ENCODE assay signal across 10 cellular contexts in the genomic region with DNA sequence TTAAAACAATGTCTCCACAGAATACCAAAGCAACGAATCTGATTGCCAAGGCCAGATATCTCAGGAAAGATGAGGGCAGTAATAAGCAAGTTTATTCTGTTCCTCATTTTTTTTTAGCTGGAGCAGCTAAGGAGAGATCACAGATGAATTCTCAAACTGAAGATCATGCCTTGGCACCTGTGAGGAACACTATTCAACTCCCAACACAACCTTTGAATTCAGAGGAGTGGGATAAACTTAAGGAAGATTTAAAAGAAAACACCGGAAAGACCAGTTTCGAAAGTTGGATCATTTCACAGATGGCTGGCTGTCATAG. TPM values are rescaled to one million over a fixed set of nuclear protein-coding genes. Genes with fewer than 3 reads are reported as not detected.
A peak's percentile ranks its signal among the peaks of the same experiment; 100 is the strongest.
DNase-seq lines count a peak whose midpoint lies in the region; ATAC-seq and TF ChIP-seq lines count a peak whose summit lies in the region.
"Had no signal": no experiment of that assay in that cellular context is flagged by ENCODE, and none has a peak within 500 bp of the region (broad histone marks: within the 10 kb centered on the region; RNA-seq: fewer than 3 reads in every experiment).

No MANE protein-coding gene starts in this region.

- H3K9me3 ChIP-seq in body of pancreas (no peaks in the 10 kb centered on the region), mesodermal cell (ENCODE audit: control insufficient read depth, low read length) (no peaks in the 10 kb centered on the region)

- no peak for TF ChIP-seq CTCF in body of pancreas (IDR thresholded peaks at IDR 0.05)
- TF ChIP-seq CTCF in lower leg skin (IDR thresholded peaks at IDR 0.05) = no peak

- H3K4me3 Mint-ChIP-seq in stimulated activated naive CD8-positive, alpha-beta T cell treated with anti-CD3 and anti-CD28 coated beads, Interleukin-15, Interleukin-2, amounts not matched to agents 100 ng/mL and 50 ng/mL, for 24 hours = peak overlapping the region; percentile 96

- no peak for ATAC-seq in stimulated activated naive CD8-positive, alpha-beta T cell treated with anti-CD3 and anti-CD28 coated beads, Interleukin-15, Interleukin-2, amounts not matched to agents 100 U/mL and 50 U/mL, for 24 hours
- ATAC-seq in body of pancreas (no peak), GM18858 (IDR thresholded peaks at IDR 0.05; ENCODE audit: unreplicated experiment) (no peak)

- H3K27ac ChIP-seq in body of pancreas (peak overlapping the region in 3 of 4 donors; percentile 91 to 98 (median 97)), mesodermal cell (ENCODE audit: low read depth, low read length, severe bottlenecking) (no peak overlapping the region)

- intact Hi-C loops in body of pancreas (cut with DNase I) = no loop called here
- intact Hi-C loops in lower leg skin (cut with DNase I; ENCODE audit: low total_unique reads) = no loop called here

- H3K4me1 ChIP-seq in body of pancreas = peaks cover 25% of the 10 kb centered on the region
- H3K4me1 ChIP-seq in mesodermal cell (ENCODE audit: control insufficient read depth, insufficient read depth, low read length, poor library complexity, severe bottlenecking) = peaks cover 6% of the 10 kb centered on the region

- H3K27me3 Mint-ChIP-seq in stimulated activated naive CD8-positive, alpha-beta T cell treated with anti-CD3 and anti-CD28 coated beads, Interleukin-15, Interleukin-2, amounts not matched to agents 100 ng/mL and 50 ng/mL, for 24 hours = no peaks in the 10 kb centered on the region

- H3K27ac Mint-ChIP-seq in stimulated activated naive CD8-positive, alpha-beta T cell treated with anti-CD3 and anti-CD28 coated beads, Interleukin-15, Interleukin-2, amounts not matched to agents 100 ng/mL and 50 ng/mL, for 24 hours = peak overlapping the region; percentile 100

- H3K9me3 Mint-ChIP-seq in stimulated activated naive CD8-positive, alpha-beta T cell treated with anti-CD3 and anti-CD28 coated beads, Interleukin-15, Interleukin-2, amounts not matched to agents 100 ng/mL and 50 ng/mL, for 24 hours = no peaks in the 10 kb centered on the region

- H3K36me3 Mint-ChIP-seq in stimulated activated naive CD8-positive, alpha-beta T cell treated with anti-CD3 and anti-CD28 coated beads, Interleukin-15, Interleukin-2, amounts not matched to agents 100 ng/mL and 50 ng/mL, for 24 hours (ENCODE audit: low read depth) = peaks cover 45% of the 10 kb centered on the region

- H3K4me1 Mint-ChIP-seq in stimulated activated naive CD8-positive, alpha-beta T cell treated with anti-CD3 and anti-CD28 coated beads, Interleukin-15, Interleukin-2, amounts not matched to agents 100 ng/mL and 50 ng/mL, for 24 hours (ENCODE audit: low read depth) = peaks cover 75% of the 10 kb centered on the region

- no peak overlapping the region for H3K4me3 ChIP-seq in body of pancreas
- H3K4me3 ChIP-seq in mesodermal cell (ENCODE audit: extremely low read depth, insufficient read depth, low read length, poor library complexity, severe bottlenecking) = peak overlapping the region; percentile 71
- H3K4me3 ChIP-seq in lower leg skin (ENCODE audit: low read depth, poor library complexity, severe bottlenecking) = no peak overlapping the region

- H3K27me3 ChIP-seq in body of pancreas = no peaks in the 10 kb centered on the region

- DNase-seq in stimulated activated naive CD8-positive, alpha-beta T cell treated with anti-CD3 and anti-CD28 coated beads, Interleukin-15, Interleukin-2, amounts not matched to agents 100 U/mL and 50 U/mL, for 24 hours = no peak
- DNase-seq in body of pancreas (no peak), NCI-H510A treated with DMSO at 0.1 percent for 48 hours (lab: John Stamatoyannopoulos, UW) (no peak), lower leg skin (ENCODE audit: low spot score in 2 of 2) (no peak), cerebellum (ENCODE audit: low spot score) (no peak)
- DNase-seq: effector CD8-positive, alpha-beta T cell; NCI-H1105 had no signal

- WGBS in body of pancreas, 2 donors = 23 to 26% methylated on average over 3 of the region's 3 CpGs
- 58 to 90% methylated on average over 2 to 3 of the region's 3 CpGs for WGBS in mesodermal cell (ENCODE audit: insufficient coverage in 2 of 2), 2 experiments
- WGBS in lower leg skin, 2 donors = 26 to 31% methylated on average over 3 of the region's 3 CpGs

- H3K36me3 ChIP-seq in body of pancreas (replicated peaks in 1 of 2; ENCODE audit: insufficient read depth in 1 of 2, low read depth in 2 of 2) = no peaks in the 10 kb centered on the region
- peaks cover 22% of the 10 kb centered on the region for H3K36me3 ChIP-seq in mesodermal cell (ENCODE audit: control insufficient read depth, insufficient read depth, low read length)

- no peak for TF ChIP-seq POLR2A in body of pancreas (IDR thresholded peaks at IDR 0.05)
- no peak for TF ChIP-seq POLR2A in lower leg skin (IDR thresholded peaks at IDR 0.05)

RNA-seq across cellular contexts. Expression of a gene that starts 1.0 kb away (rescaled TPM):
- total RNA-seq in body of pancreas (10 to 100 TPM; 12.5 to 21.8 TPM), lower leg skin (10 to 100 TPM; 24.1 to 29.6 (median 25.3) TPM), cerebellum (22.3 TPM)
- polyA plus RNA-seq in mesodermal cell (2013, experiment 1 of 2) = 25.1 TPM
- 23.8 TPM for polyA plus RNA-seq in mesodermal cell (2013, experiment 2 of 2)

RNA-seq across cellular contexts. Expression of a gene that starts 1.6 kb away (rescaled TPM):
- total RNA-seq in body of pancreas (10 to 100 TPM in 1 of 2 donors, 1 to 10 TPM in 1; 4.3 to 20.0 TPM), lower leg skin (10 to 100 TPM in 1 of 4 donors, 1 to 10 TPM in 3; 4.3 to 20.8 (median 6.8) TPM), cerebellum (50.4 TPM)
- polyA plus RNA-seq in mesodermal cell (2013, experiment 1 of 2) = 47.7 TPM
- polyA plus RNA-seq in mesodermal cell (2013, experiment 2 of 2) = 55.8 TPM
